In the genomic region with DNA sequence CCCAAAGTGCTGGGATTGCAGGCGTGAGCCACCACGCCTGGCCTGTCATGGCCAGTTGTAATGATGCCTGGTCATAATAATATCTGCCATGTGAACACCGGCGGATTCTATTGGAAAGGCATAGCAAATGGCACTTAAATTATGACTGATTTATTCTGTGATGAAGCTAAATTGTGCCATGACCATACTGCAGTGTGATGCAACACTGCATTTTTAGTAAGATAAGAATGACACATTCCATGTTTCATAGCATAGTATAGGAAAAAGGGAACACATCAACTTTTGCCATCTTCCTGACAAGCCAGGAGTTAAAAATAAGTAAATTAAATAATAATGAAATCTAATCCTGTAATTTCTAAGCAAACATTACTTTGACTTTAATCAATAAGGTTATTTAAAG, we compare ENCODE assay signal across 30 cellular contexts.
"Had no signal": no experiment of that assay in that cellular context is flagged by ENCODE, and none has a peak within 500 bp of the region (broad histone marks: within the 10 kb centered on the region; RNA-seq: fewer than 3 reads in every experiment).

No MANE protein-coding gene starts in this region.

- DNase-seq: kidney glomerular epithelial cell; left cardiac atrium; left ventricle myocardium superior; lower lobe of right lung; mammary epithelial cell; mesenchymal stem cell; naive thymus-derived CD8-positive, alpha-beta T cell; nephron progenitor cell; occipital lobe; ovary; stimulated activated CD4-positive, alpha-beta T cell treated with anti-CD3 and anti-CD28 coated beads, Interleukin-12 subunit alpha, Interleukin-12 subunit beta, amount 100 ng/mL, for 4 hours; stimulated activated CD4-positive, alpha-beta T cell treated with anti-CD3 and anti-CD28 coated beads, Interleukin-15, amount 100 ng/mL, for 24 hours; stimulated activated CD4-positive, alpha-beta T cell treated with anti-CD3 and anti-CD28 coated beads, Interleukin-2, amount 100 ng/mL, for 24 hours; stimulated activated CD4-positive, alpha-beta T cell treated with anti-CD3 and anti-CD28 coated beads, Interleukin-4, amount 100 ng/mL, for 1 hour; stimulated activated naive B cell treated with anti-CD40 and anti-IgM and Interleukin-4, amounts not matched to agents 10 μg/mL and 1 μg/mL and 100 μg/mL, for 72 hours; stimulated activated naive CD8-positive, alpha-beta T cell treated with anti-CD3 and anti-CD28 coated beads, Interleukin-15, Interleukin-2, amounts not matched to agents 100 U/mL and 50 U/mL, for 24 hours; stomach; testis; thyroid gland; transverse colon; upper lobe of left lung had no signal

- H3K9me3 Mint-ChIP-seq: naive thymus-derived CD8-positive, alpha-beta T cell; nephron progenitor cell; neural progenitor cell; stimulated activated naive B cell treated with anti-CD40 and anti-IgM and Interleukin-4, amounts not matched to agents 10 μg/mL and 1 μg/mL and 100 μg/mL, for 72 hours had no signal

- H3K4me3 Mint-ChIP-seq: naive thymus-derived CD8-positive, alpha-beta T cell; nephron progenitor cell; neural progenitor cell; stimulated activated naive B cell treated with anti-CD40 and anti-IgM and Interleukin-4, amounts not matched to agents 10 μg/mL and 1 μg/mL and 100 μg/mL, for 72 hours had no signal

- H3K27me3 ChIP-seq: ovary, right atrium auricular region, testis, thyroid gland, upper lobe of left lung, vagina had no signal

- H3K4me2 ChIP-seq: hepatocyte, neural progenitor cell had no signal

- H3K9me3 ChIP-seq: lower lobe of right lung, neutrophil, ovary, right atrium auricular region, stomach, testis, thyroid gland, transverse colon, upper lobe of left lung, vagina had no signal

- H3K4me3 ChIP-seq: hepatocyte, lower lobe of right lung, neural progenitor cell, ovary, right atrium auricular region, skin epidermis, stomach, testis, thyroid gland, transverse colon, upper lobe of left lung, vagina had no signal

- H3K27ac Mint-ChIP-seq: naive thymus-derived CD8-positive, alpha-beta T cell; nephron progenitor cell; neural progenitor cell; progenitor cell of endocrine pancreas; stimulated activated naive B cell treated with anti-CD40 and anti-IgM and Interleukin-4, amounts not matched to agents 10 μg/mL and 1 μg/mL and 100 μg/mL, for 72 hours had no signal

- H3K36me3 Mint-ChIP-seq: naive thymus-derived CD8-positive, alpha-beta T cell; neural progenitor cell; stimulated activated naive B cell treated with anti-CD40 and anti-IgM and Interleukin-4, amounts not matched to agents 10 μg/mL and 1 μg/mL and 100 μg/mL, for 72 hours had no signal

- H3K9ac ChIP-seq: neural progenitor cell had no signal

- FAIRE-seq: keratinocyte had no signal

- H3K4me1 ChIP-seq: neural progenitor cell, right atrium auricular region, testis, thyroid gland, transverse colon, vagina had no signal

- H3K27ac ChIP-seq: hepatocyte, lower lobe of right lung, neural progenitor cell, neutrophil, ovary, right atrium auricular region, skin epidermis, stomach, testis, thyroid gland, transverse colon, upper lobe of left lung, vagina had no signal

- ATAC-seq: left cardiac atrium; left ventricle myocardium superior; lower lobe of right lung; naive thymus-derived CD8-positive, alpha-beta T cell; sciatic nerve; stimulated activated naive B cell treated with anti-CD40 and anti-IgM and Interleukin-4, amounts not matched to agents 10 μg/mL and 1 μg/mL and 100 μg/mL, for 72 hours; stimulated activated naive CD8-positive, alpha-beta T cell treated with anti-CD3 and anti-CD28 coated beads, Interleukin-15, Interleukin-2, amounts not matched to agents 100 U/mL and 50 U/mL, for 24 hours had no signal

- H3K4me1 Mint-ChIP-seq: neural progenitor cell had no signal

- H3K36me3 ChIP-seq: lower lobe of right lung, neural progenitor cell, neutrophil, ovary, right atrium auricular region, stomach, thyroid gland, transverse colon, upper lobe of left lung, vagina had no signal

- H2AFZ ChIP-seq: hepatocyte, neural progenitor cell had no signal

- H3K79me2 ChIP-seq: hepatocyte had no signal
